In genomic region chr4:80313627-80314026, GRCh38 we compare ENCODE assay signal across 3 cellular contexts.
A peak's percentile ranks its signal among the peaks of the same experiment; 100 is the strongest.
TF ChIP-seq lines count a peak whose summit lies in the region.

No MANE protein-coding gene starts in this region.

TF ChIP-seq in K562, 482 proteins besides CTCF, POLR2A, EP300 and RAD21 (continues in another document):
- TF ChIP-seq CCNT2 (IDR thresholded peaks at IDR 0.05; ENCODE audit: borderline replicate concordance, extremely low read depth, insufficient read length, low read depth, low read length): no peak
- no peak for TF ChIP-seq HDAC2 (IDR thresholded peaks at IDR 0.05)
- TF ChIP-seq ELK3 (CRISPR knock-in tag; IDR thresholded peaks at IDR 0.05): no peak
- TF ChIP-seq ZNF318 (IDR thresholded peaks at IDR 0.05; ENCODE audit: borderline replicate concordance in 1 of 2, low read depth in 1 of 2): no peak
- TF ChIP-seq ZFP1 (CRISPR knock-in tag; IDR thresholded peaks at IDR 0.05): no peak
- TF ChIP-seq ZNF274 (IDR thresholded peaks at IDR 0.05; ENCODE audit: borderline replicate concordance, low read depth, low read length): no peak

TF ChIP-seq in neural cell, 6 proteins besides CTCF, POLR2A, EP300 and RAD21:
- TF ChIP-seq EZH2 (IDR thresholded peaks at IDR 0.05; ENCODE audit: borderline replicate concordance, insufficient read depth, low read length, poor library complexity, severe bottlenecking) (no peak), SMC3 (conservative IDR thresholded peaks at IDR 0.05; ENCODE audit: poor library complexity) (no peak), TAF1 (IDR thresholded peaks at IDR 0.05; ENCODE audit: low read depth) (no peak), POLR2AphosphoS5 (IDR thresholded peaks at IDR 0.05) (peak; percentile 58)
- TF ChIP-seq, protein P1, sequence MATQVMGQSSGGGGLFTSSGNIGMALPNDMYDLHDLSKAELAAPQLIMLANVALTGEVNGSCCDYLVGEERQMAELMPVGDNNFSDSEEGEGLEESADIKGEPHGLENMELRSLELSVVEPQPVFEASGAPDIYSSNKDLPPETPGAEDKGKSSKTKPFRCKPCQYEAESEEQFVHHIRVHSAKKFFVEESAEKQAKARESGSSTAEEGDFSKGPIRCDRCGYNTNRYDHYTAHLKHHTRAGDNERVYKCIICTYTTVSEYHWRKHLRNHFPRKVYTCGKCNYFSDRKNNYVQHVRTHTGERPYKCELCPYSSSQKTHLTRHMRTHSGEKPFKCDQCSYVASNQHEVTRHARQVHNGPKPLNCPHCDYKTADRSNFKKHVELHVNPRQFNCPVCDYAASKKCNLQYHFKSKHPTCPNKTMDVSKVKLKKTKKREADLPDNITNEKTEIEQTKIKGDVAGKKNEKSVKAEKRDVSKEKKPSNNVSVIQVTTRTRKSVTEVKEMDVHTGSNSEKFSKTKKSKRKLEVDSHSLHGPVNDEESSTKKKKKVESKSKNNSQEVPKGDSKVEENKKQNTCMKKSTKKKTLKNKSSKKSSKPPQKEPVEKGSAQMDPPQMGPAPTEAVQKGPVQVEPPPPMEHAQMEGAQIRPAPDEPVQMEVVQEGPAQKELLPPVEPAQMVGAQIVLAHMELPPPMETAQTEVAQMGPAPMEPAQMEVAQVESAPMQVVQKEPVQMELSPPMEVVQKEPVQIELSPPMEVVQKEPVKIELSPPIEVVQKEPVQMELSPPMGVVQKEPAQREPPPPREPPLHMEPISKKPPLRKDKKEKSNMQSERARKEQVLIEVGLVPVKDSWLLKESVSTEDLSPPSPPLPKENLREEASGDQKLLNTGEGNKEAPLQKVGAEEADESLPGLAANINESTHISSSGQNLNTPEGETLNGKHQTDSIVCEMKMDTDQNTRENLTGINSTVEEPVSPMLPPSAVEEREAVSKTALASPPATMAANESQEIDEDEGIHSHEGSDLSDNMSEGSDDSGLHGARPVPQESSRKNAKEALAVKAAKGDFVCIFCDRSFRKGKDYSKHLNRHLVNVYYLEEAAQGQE (IDR thresholded peaks at IDR 0.05; ENCODE audit: borderline replicate concordance): no peak

TF ChIP-seq in GM23338, 12 proteins besides CTCF, POLR2A, EP300 and RAD21:
- no peak for TF ChIP-seq JUNB (IDR thresholded peaks at IDR 0.05; ENCODE audit: unreplicated experiment)
